ENCODE assay signal across 20 cellular contexts in the genomic region with DNA sequence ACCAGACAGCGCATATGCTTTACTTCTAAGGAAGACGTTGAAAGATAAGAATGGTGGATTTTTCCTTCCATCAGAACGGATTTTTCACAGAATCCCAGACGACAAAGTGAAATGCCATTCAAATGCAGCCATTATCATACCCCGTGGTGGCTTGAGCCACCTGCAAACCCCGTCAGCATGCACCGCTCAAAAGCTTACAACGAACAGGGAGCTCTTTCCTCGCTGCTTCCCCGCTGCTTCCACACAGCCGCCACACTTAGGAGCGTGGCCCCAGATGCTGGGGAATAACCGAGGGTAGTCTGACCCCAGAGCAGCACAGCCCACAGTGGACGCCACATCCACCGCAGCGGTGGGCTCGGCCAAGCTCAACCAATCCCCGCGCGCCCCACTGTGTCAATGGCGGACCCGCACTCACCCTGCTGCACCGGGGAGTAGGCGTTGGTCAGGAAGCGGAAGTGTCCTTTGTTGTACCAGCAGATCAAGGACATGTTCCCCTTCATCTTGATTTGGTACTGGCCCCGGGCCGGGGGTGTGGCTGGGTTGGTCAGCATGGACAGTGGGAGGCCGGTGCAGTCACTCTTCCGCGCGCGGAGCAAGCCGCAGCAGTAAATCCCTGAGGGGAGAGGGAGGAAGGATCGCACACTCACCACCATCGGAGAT.
DNase-seq lines count a peak whose midpoint lies in the region; ATAC-seq and TF ChIP-seq lines count a peak whose summit lies in the region.
"Had no signal": no experiment of that assay in that cellular context is flagged by ENCODE, and none has a peak within 500 bp of the region (broad histone marks: within the 10 kb centered on the region; RNA-seq: fewer than 3 reads in every experiment).

No MANE protein-coding gene starts in this region.

- intact Hi-C loops in aorta (cut with DNase I), result no loop called here

- no peaks in the 10 kb centered on the region for H3K36me3 ChIP-seq in iPS-18a (ENCODE audit: control insufficient read depth, low read depth, low read length)
- peaks cover 5% of the 10 kb centered on the region for H3K36me3 ChIP-seq in neural cell (ENCODE audit: insufficient read depth, low read length)
- no peaks in the 10 kb centered on the region for H3K36me3 ChIP-seq in aorta (ENCODE audit: control insufficient read depth in 1 of 2, insufficient read depth in 2 of 2, low read length in 1 of 2)
- H3K36me3 ChIP-seq: breast epithelium, heart left ventricle, right atrium auricular region, SJSA1, thoracic aorta had no signal

- H3F3A ChIP-seq in neural cell (ENCODE audit: insufficient read depth, low read length, poor library complexity, severe bottlenecking), result no peaks in the 10 kb centered on the region

- no peaks in the 10 kb centered on the region for H3K4me1 Mint-ChIP-seq in stimulated activated naive B cell treated with anti-CD40 and anti-IgM and Interleukin-4, amounts not matched to agents 10 μg/mL and 1 μg/mL and 100 μg/mL, for 72 hours

- 82% methylated on average over 32 to 35 of the region's 35 CpGs for WGBS in aorta, 2 donors

- no peaks in the 10 kb centered on the region for H3K36me3 Mint-ChIP-seq in stimulated activated naive B cell treated with anti-CD40 and anti-IgM and Interleukin-4, amounts not matched to agents 10 μg/mL and 1 μg/mL and 100 μg/mL, for 72 hours

- H3K27me3 Mint-ChIP-seq in stimulated activated naive B cell treated with anti-CD40 and anti-IgM and Interleukin-4, amounts not matched to agents 10 μg/mL and 1 μg/mL and 100 μg/mL, for 72 hours, result peaks cover 34 to 42% of the 10 kb centered on the region in 2 donors

- H3K79me2 ChIP-seq in neural cell (replicated peaks; ENCODE audit: insufficient read depth, low read length), result no peaks in the 10 kb centered on the region

- no peak overlapping the region for H3K4me3 Mint-ChIP-seq in stimulated activated naive B cell treated with anti-CD40 and anti-IgM and Interleukin-4, amounts not matched to agents 10 μg/mL and 1 μg/mL and 100 μg/mL, for 72 hours

- no peaks in the 10 kb centered on the region for H3K9me3 Mint-ChIP-seq in stimulated activated naive B cell treated with anti-CD40 and anti-IgM and Interleukin-4, amounts not matched to agents 10 μg/mL and 1 μg/mL and 100 μg/mL, for 72 hours
- H3K9me3 Mint-ChIP-seq: activated T-helper 2 cell treated with anti-CD3 and anti-CD28 coated beads, Interferon-gamma antibody, Interleukin-2, Interleukin-4, amounts not matched to agents 10 μg/mL and 5 μg/mL and 100 μg/mL, durations not matched to agents 14 hours and 24 hours and 36 hours had no signal

- TF ChIP-seq CTCF in astrocyte of the cerebellum (IDR thresholded peaks at IDR 0.05; ENCODE audit: low read depth, low read length, missing control alignments), result no peak
- no peak for TF ChIP-seq CTCF in neural cell (IDR thresholded peaks at IDR 0.05; ENCODE audit: poor library complexity, severe bottlenecking)

- H3K4me1 ChIP-seq in iPS-18a (ENCODE audit: control insufficient read depth, low read depth, low read length) (peaks cover 9% of the 10 kb centered on the region), aorta (ENCODE audit: control insufficient read depth in 1 of 2, insufficient read depth in 2 of 2, low read length in 2 of 2) (no peaks in the 10 kb centered on the region)
- H3K4me1 ChIP-seq: breast epithelium had no signal

- H3K9me3 ChIP-seq in iPS-18a (ENCODE audit: control insufficient read depth, low read depth, low read length) (no peaks in the 10 kb centered on the region), neural cell (ENCODE audit: low read length) (no peaks in the 10 kb centered on the region), aorta (ENCODE audit: control insufficient read depth, low read length) (no peaks in the 10 kb centered on the region)
- H3K9me3 ChIP-seq: breast epithelium, heart left ventricle, right atrium auricular region, SJSA1, thoracic aorta had no signal

- peak; percentile 23 for ATAC-seq in aorta (ENCODE audit: low FRiP score)
- ATAC-seq in stimulated activated naive B cell treated with anti-CD40 and anti-IgM and Interleukin-4, amounts not matched to agents 10 μg/mL and 1 μg/mL and 100 μg/mL, for 72 hours (replicated peaks), result no peak

- no peaks in the 10 kb centered on the region for H3K27me3 ChIP-seq in iPS-18a (ENCODE audit: control insufficient read depth, insufficient read depth, low read length)
- H3K27me3 ChIP-seq in neural cell (ENCODE audit: insufficient read depth, low read depth, low read length), result no peaks in the 10 kb centered on the region
- H3K27me3 ChIP-seq in aorta (ENCODE audit: control insufficient read depth in 1 of 2, insufficient read depth in 2 of 2, low read length in 1 of 2), result no peaks in the 10 kb centered on the region
- H3K27me3 ChIP-seq: breast epithelium, heart left ventricle, right atrium auricular region, SJSA1 had no signal

- H3K9me2 ChIP-seq in neural cell (ENCODE audit: insufficient read depth, low read length), result no peaks in the 10 kb centered on the region

- no peak for DNase-seq in astrocyte of the cerebellum (ENCODE audit: low read depth)
- peak in 1 of 2 donors; percentile 70 for DNase-seq in aorta
- no peak for DNase-seq in RPMI8226
- DNase-seq in stimulated activated naive B cell treated with anti-CD40 and anti-IgM and Interleukin-4, amounts not matched to agents 10 μg/mL and 1 μg/mL and 100 μg/mL, for 72 hours, result no peak
- no peak for DNase-seq in A172 (ENCODE audit: low spot score)
- DNase-seq: activated CD4-positive, CD25-positive, alpha-beta regulatory T cell; DMS153; effector CD4-positive, alpha-beta T cell; heart left ventricle; IMR-90; NCI-H2029; NCI-H526 treated with DMSO at 0.1 percent for 48 hours; stimulated activated CD4-positive, alpha-beta T cell treated with anti-CD3 and anti-CD28 coated beads, Interleukin-2, amount 100 ng/mL, for 24 hours had no signal

- no peaks in the 10 kb centered on the region for H4K20me1 ChIP-seq in neural cell (ENCODE audit: insufficient read depth)

- in situ Hi-C loops in astrocyte of the cerebellum (cut with HindIII; ENCODE audit: low sequenced_read_pairs), result no loop called here

- no peak for TF ChIP-seq EP300 in neural cell (conservative IDR thresholded peaks at IDR 0.05; ENCODE audit: poor library complexity, severe bottlenecking)

- H2AFZ ChIP-seq in neural cell (ENCODE audit: low read depth, low read length), result no peak overlapping the region

- H3K4me2 ChIP-seq in neural cell (ENCODE audit: low read length), result no peak overlapping the region

- H3K27ac ChIP-seq in iPS-18a (ENCODE audit: low read length), result peak overlapping the region; percentile 69
- peak overlapping the region; percentile 31 for H3K27ac ChIP-seq in neural cell (ENCODE audit: low read length)
- H3K27ac ChIP-seq in aorta (ENCODE audit: low read depth in 1 of 2, low read length in 2 of 2), result no peak overlapping the region
- H3K27ac ChIP-seq: breast epithelium, heart left ventricle, right atrium auricular region, SJSA1, thoracic aorta had no signal

- no peak for TF ChIP-seq RAD21 in neural cell (conservative IDR thresholded peaks at IDR 0.05)

- no peak overlapping the region for H3K27ac Mint-ChIP-seq in stimulated activated naive B cell treated with anti-CD40 and anti-IgM and Interleukin-4, amounts not matched to agents 10 μg/mL and 1 μg/mL and 100 μg/mL, for 72 hours
- H3K27ac Mint-ChIP-seq: activated T-helper 2 cell treated with anti-CD3 and anti-CD28 coated beads, Interferon-gamma antibody, Interleukin-2, Interleukin-4, amounts not matched to agents 10 μg/mL and 5 μg/mL and 100 μg/mL, durations not matched to agents 14 hours and 24 hours and 36 hours had no signal

- H3K4me3 ChIP-seq in astrocyte of the cerebellum (ENCODE audit: low read depth, low read length), result peak overlapping the region; percentile 30
- H3K4me3 ChIP-seq in iPS-18a (ENCODE audit: low read length), result peak overlapping the region; percentile 64
- H3K4me3 ChIP-seq in neural cell (ENCODE audit: low read length), result peak overlapping the region; percentile 23
- H3K4me3 ChIP-seq in aorta (ENCODE audit: low read length in 2 of 2), result no peak overlapping the region
- H3K4me3 ChIP-seq: right atrium auricular region, SJSA1, thoracic aorta had no signal

- peak overlapping the region; percentile 75 for H3K9ac ChIP-seq in iPS-18a (ENCODE audit: low read length)
- peak overlapping the region; percentile 17 for H3K9ac ChIP-seq in neural cell (ENCODE audit: low read length)

TF ChIP-seq in neural cell, 6 proteins besides CTCF, POLR2A, EP300 and RAD21:
- no peak for TF ChIP-seq EZH2 (IDR thresholded peaks at IDR 0.05; ENCODE audit: borderline replicate concordance, insufficient read depth, low read length, poor library complexity, severe bottlenecking)
- TF ChIP-seq POLR2AphosphoS5 (IDR thresholded peaks at IDR 0.05), result peak; percentile 8
- TF ChIP-seq SMC3 (conservative IDR thresholded peaks at IDR 0.05; ENCODE audit: poor library complexity), result no peak
- TF ChIP-seq MXI1 (conservative IDR thresholded peaks at IDR 0.05; ENCODE audit: poor library complexity, severe bottlenecking), result no peak
- no peak for TF ChIP-seq TAF1 (IDR thresholded peaks at IDR 0.05; ENCODE audit: low read depth)
- peak; percentile 19 for TF ChIP-seq REST (IDR thresholded peaks at IDR 0.05; ENCODE audit: borderline replicate concordance)

Comparison
In these comparisons a context has a peak if more than half of its experiments do, and no peak if none do; other contexts are left out.
1. H3K4me3 ChIP-seq: peak in astrocyte of the cerebellum (single experiment), iPS-18a (single experiment) and neural cell (single experiment); none in aorta (0 of 2).
2. H3K27ac ChIP-seq: peak in iPS-18a (single experiment) and neural cell (single experiment); none in aorta (0 of 2).